In the genomic region with DNA sequence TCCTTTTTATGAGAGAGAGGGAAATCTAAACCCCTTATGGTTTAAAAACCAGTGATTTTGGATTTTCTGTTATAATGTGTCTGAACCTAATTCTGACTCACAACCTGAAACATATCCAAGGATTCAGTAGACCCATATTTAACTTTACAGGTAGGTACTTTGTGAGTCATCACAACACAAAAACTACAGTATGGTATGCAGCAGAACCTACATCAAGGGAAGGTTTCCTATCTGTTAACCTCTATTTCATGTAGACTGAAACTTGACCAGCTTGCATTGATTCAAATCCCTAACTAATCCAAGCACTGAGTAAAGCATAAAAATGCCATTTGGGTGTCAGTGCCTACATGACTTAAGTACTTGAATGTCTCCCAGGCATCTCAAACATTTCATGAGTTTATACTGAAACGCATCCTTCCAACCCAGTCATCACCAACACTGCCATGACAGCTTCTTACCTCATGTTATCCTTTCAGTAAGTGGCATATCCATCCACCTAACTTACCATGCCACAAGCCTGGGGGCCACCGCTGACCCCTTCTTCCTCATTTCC, we compare ENCODE assay signal across 17 cellular contexts.
"Had no signal": no experiment of that assay in that cellular context is flagged by ENCODE, and none has a peak within 500 bp of the region (broad histone marks: within the 10 kb centered on the region; RNA-seq: fewer than 3 reads in every experiment).

No MANE protein-coding gene starts in this region.

- H3K27ac ChIP-seq: gastrocnemius medialis, thyroid gland, VCaP had no signal

- H3K4me3 ChIP-seq: gastrocnemius medialis, thyroid gland had no signal

- H3K36me3 ChIP-seq: gastrocnemius medialis, thyroid gland had no signal

- H3K4me1 ChIP-seq: thyroid gland had no signal

- ATAC-seq: activated CD4-positive, CD25-positive, alpha-beta regulatory T cell treated with anti-CD3 and anti-CD28 coated beads, Interleukin-2, amount 50 U/mL, for 24 hours; activated CD8-positive, alpha-beta T cell treated with anti-CD3 and anti-CD28 coated beads for 36 hours; activated naive CD8-positive, alpha-beta T cell treated with anti-CD3 and anti-CD28 coated beads, Interleukin-2, amount 50 U/mL, for 24 hours; gastrocnemius medialis; left cardiac atrium; natural killer cell treated with Interleukin-12 subunit alpha and Interleukin-12 subunit beta and Interleukin-15 and Interleukin-18, amount 100 ng/mL, for 72 hours had no signal

- H3K9me3 ChIP-seq: gastrocnemius medialis, thyroid gland had no signal

- DNase-seq: activated CD4-positive, alpha-beta T cell treated with anti-CD3 and anti-CD28 coated beads, Interleukin-2, amount 10 ng/mL, durations not matched to agents 7 days and 5 days; activated CD8-positive, alpha-beta T cell treated with anti-CD3 and anti-CD28 coated beads for 36 hours; activated gamma-delta T cell; activated naive CD4-positive, alpha-beta T cell treated with anti-CD3 and anti-CD28 coated beads, Interleukin-2, amount 50 U/mL, for 16 hours; activated naive CD8-positive, alpha-beta T cell treated with anti-CD3 and anti-CD28 coated beads, Interleukin-2, amount 50 U/mL, for 24 hours; effector CD4-positive, alpha-beta T cell; erythroblast; gastrocnemius medialis; hypothalamus; left cardiac atrium; stimulated activated CD4-positive, alpha-beta T cell treated with anti-CD3 and anti-CD28 coated beads, Interleukin-4, amount 100 ng/mL, for 24 hours; substantia nigra; thyroid gland had no signal

- FAIRE-seq: endometrium had no signal

- H3K27me3 ChIP-seq: gastrocnemius medialis, thyroid gland had no signal
